ENCODE assay signal across 1 cellular context in the genomic region with DNA sequence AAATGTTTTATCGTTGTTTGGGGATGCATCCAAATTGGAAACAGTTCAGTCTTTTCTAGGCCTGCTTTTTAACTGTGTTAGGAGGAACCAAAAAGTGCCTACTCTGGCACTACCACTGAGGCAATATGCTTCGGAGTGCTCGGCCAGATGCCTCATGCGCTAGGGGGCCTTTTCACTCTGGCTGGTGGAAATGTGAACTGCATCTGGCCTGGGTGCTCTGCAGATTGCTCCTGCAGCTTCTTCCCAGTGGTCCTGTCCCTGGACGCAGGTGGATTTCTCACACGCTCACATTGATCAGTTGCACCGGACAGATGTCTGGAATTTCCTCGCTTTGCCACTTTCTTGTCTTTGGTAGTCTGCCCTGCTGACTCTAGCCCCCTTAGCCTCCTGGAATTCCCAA.
TF ChIP-seq lines count a peak whose summit lies in the region.

No MANE protein-coding gene starts in this region.

TF ChIP-seq in SK-N-SH, 30 proteins besides CTCF, POLR2A, EP300 and RAD21 (continued from another document):
- TF ChIP-seq, protein P1, sequence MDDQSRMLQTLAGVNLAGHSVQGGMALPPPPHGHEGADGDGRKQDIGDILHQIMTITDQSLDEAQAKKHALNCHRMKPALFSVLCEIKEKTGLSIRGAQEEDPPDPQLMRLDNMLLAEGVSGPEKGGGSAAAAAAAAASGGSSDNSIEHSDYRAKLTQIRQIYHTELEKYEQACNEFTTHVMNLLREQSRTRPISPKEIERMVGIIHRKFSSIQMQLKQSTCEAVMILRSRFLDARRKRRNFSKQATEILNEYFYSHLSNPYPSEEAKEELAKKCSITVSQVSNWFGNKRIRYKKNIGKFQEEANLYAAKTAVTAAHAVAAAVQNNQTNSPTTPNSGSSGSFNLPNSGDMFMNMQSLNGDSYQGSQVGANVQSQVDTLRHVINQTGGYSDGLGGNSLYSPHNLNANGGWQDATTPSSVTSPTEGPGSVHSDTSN (IDR thresholded peaks at IDR 0.05), result no peak
- no peak for TF ChIP-seq MEF2A (IDR thresholded peaks at IDR 0.05; ENCODE audit: borderline replicate concordance, low read depth)
- TF ChIP-seq GATA2 (CRISPR knock-in tag; IDR thresholded peaks at IDR 0.05), result no peak
- no peak for TF ChIP-seq EZH2phosphoT487 (IDR thresholded peaks at IDR 0.05; ENCODE audit: borderline replicate concordance, low read depth)
- TF ChIP-seq SMC3 (IDR thresholded peaks at IDR 0.05; ENCODE audit: low read depth, low read length), result no peak
- TF ChIP-seq TCF12 (IDR thresholded peaks at IDR 0.05), result no peak
- no peak for TF ChIP-seq FOXJ3 (CRISPR knock-in tag; IDR thresholded peaks at IDR 0.05)
- TF ChIP-seq, protein P2, sequence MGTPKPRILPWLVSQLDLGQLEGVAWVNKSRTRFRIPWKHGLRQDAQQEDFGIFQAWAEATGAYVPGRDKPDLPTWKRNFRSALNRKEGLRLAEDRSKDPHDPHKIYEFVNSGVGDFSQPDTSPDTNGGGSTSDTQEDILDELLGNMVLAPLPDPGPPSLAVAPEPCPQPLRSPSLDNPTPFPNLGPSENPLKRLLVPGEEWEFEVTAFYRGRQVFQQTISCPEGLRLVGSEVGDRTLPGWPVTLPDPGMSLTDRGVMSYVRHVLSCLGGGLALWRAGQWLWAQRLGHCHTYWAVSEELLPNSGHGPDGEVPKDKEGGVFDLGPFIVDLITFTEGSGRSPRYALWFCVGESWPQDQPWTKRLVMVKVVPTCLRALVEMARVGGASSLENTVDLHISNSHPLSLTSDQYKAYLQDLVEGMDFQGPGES (IDR thresholded peaks at IDR 0.05; ENCODE audit: low read depth, low read length), result no peak
